In the genomic region with DNA sequence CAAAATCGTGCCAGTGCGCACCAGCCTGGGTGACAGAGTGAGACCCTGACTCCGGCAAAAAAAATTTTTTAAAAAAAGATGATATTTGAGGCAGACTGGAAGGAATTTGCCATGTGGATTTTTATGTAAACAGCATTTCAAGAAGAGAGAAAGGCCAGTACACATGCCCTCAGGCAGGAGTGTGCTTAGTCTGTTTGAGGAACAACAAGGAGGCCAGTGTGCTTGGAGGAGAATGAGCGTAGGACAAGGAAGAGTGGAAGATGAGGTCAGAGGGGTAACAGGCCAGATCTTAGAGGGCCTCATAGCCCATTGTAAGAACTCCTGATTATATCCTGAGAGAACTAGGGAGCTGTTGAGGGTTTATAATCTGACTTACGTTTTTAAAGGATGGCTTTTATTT, we compare ENCODE assay signal across 18 cellular contexts. TPM values are rescaled to one million over a fixed set of nuclear protein-coding genes. Genes with fewer than 3 reads are reported as not detected.
"Had no signal": no experiment of that assay in that cellular context is flagged by ENCODE, and none has a peak within 500 bp of the region (broad histone marks: within the 10 kb centered on the region; RNA-seq: fewer than 3 reads in every experiment).

No MANE protein-coding gene starts in this region.

- H3K27me3 Mint-ChIP-seq: naive thymus-derived CD8-positive, alpha-beta T cell; type B pancreatic cell had no signal

- H3K27me3 ChIP-seq: gastrocnemius medialis, neural progenitor cell, ovary, suprapubic skin, thyroid gland had no signal

- H3K4me1 Mint-ChIP-seq: endodermal cell; naive thymus-derived CD8-positive, alpha-beta T cell; neural progenitor cell had no signal

- H3K27ac Mint-ChIP-seq: endodermal cell, neural progenitor cell, type B pancreatic cell had no signal

- H3K27ac ChIP-seq: coronary artery, gastrocnemius medialis, neural progenitor cell, ovary, suprapubic skin, thyroid gland had no signal

- H2AFZ ChIP-seq: neural progenitor cell had no signal

- H3K9me3 ChIP-seq: gastrocnemius medialis, mucosa of descending colon, ovary, suprapubic skin, thyroid gland had no signal

- H3K4me1 ChIP-seq: neural progenitor cell, suprapubic skin had no signal

- H3K4me3 ChIP-seq: coronary artery, gastrocnemius medialis, mucosa of descending colon, neural progenitor cell, ovary, suprapubic skin, thyroid gland had no signal

- ATAC-seq: gastrocnemius medialis; left colon; left ventricle myocardium superior; mucosa of descending colon; naive thymus-derived CD8-positive, alpha-beta T cell; right cardiac atrium; stimulated activated naive CD8-positive, alpha-beta T cell treated with anti-CD3 and anti-CD28 coated beads, Interleukin-15, Interleukin-2, amounts not matched to agents 100 U/mL and 50 U/mL, for 24 hours had no signal

- H3K9ac ChIP-seq: neural progenitor cell had no signal

- H3K4me3 Mint-ChIP-seq: endodermal cell; naive thymus-derived CD8-positive, alpha-beta T cell; neural progenitor cell; type B pancreatic cell had no signal

- H3K4me2 ChIP-seq: neural progenitor cell had no signal

- DNase-seq: effector CD4-positive, alpha-beta T cell; endodermal cell; gastrocnemius medialis; left colon; left ventricle myocardium superior; mucosa of descending colon; naive thymus-derived CD8-positive, alpha-beta T cell; nucleus accumbens; ovary; right cardiac atrium; small intestine; stimulated activated CD4-positive, alpha-beta T cell treated with anti-CD3 and anti-CD28 coated beads, Interleukin-12 subunit alpha, Interleukin-12 subunit beta, amount 100 ng/mL, for 4 hours; stimulated activated naive CD8-positive, alpha-beta T cell treated with anti-CD3 and anti-CD28 coated beads, Interleukin-15, Interleukin-2, amounts not matched to agents 100 U/mL and 50 U/mL, for 24 hours; thyroid gland had no signal

- H3K9me3 Mint-ChIP-seq: endodermal cell, neural progenitor cell, type B pancreatic cell had no signal

- H3K36me3 ChIP-seq: neural progenitor cell, ovary had no signal

RNA-seq across cellular contexts. Expression of gene STRIP2, which starts 17.2 kb away (rescaled TPM):
- polyA plus RNA-seq: naive thymus-derived CD8-positive, alpha-beta T cell had no signal
